ENCODE assay signal across 10 cellular contexts in the genomic region with DNA sequence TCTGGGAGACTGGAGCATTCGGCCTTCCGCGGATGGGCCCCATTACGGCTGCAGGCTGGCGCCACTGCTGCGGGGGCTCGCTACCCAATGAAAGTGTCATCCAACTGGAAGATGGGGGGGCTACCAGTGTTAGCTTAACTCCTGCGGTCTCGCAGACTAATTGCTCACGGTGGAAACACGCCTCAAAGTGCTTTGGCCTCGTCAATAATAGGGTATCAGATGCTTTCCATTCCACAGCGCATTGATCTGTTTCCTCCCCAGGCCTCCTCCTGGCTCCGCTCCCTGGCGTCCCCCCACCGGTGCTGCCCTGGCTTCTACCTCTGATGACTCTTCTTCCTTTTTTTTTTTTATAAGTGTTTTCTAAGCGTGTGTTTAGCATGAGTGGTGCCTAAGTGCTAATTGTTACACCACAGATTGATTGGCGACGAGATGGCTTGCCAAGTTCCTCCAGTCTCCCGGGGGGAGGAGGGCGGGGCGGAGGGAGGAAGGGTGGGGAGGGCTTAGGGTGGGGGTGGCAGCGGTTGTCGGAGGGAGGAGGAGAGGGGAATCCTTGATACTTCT.
A peak's percentile ranks its signal among the peaks of the same experiment; 100 is the strongest.
DNase-seq lines count a peak whose midpoint lies in the region; ATAC-seq, FAIRE-seq and TF ChIP-seq lines count a peak whose summit lies in the region.
"Had no signal": no experiment of that assay in that cellular context is flagged by ENCODE, and none has a peak within 500 bp of the region (broad histone marks: within the 10 kb centered on the region; RNA-seq: fewer than 3 reads in every experiment).

No MANE protein-coding gene starts in this region.

- no peak overlapping the region; the same call in 1 of the 2 replicates for H2AFZ ChIP-seq in H1 (ENCODE audit: low read length)

- no peak overlapping the region for H2BK5ac ChIP-seq in H1 (ENCODE audit: low read depth, low read length)

- no peak overlapping the region for H3K4ac ChIP-seq in H1 (replicated peaks; ENCODE audit: insufficient read length, low read depth, low read length)

- no peak overlapping the region for H3K27ac ChIP-seq in H1 (ENCODE audit: low read depth, low read length)

- peaks cover under 1% of the 10 kb centered on the region; the same call in 1 of the 2 replicates for H3K23me2 ChIP-seq in H1 (ENCODE audit: low read depth, low read length)

- H2AK5ac ChIP-seq in H1 (ENCODE audit: low read depth, low read length), result no peak overlapping the region

- no peak for TF ChIP-seq POLR2A in H1 (IDR thresholded peaks at IDR 0.05; ENCODE audit: control extremely low read depth in 1 of 2, low read depth in 2 of 2, low read length in 2 of 2)

- no peaks in the 10 kb centered on the region for H3K79me2 ChIP-seq in H1 (ENCODE audit: control insufficient read depth in 1 of 2, insufficient read depth in 2 of 2, low read length in 2 of 2)

- no peak overlapping the region for H3K56ac ChIP-seq in H1 (replicated peaks; ENCODE audit: insufficient read length, low read depth, low read length)

- no peak for FAIRE-seq in H1 (lab: Jason Lieb, UNC)

- H3K4me3 ChIP-seq in H1 (ENCODE audit: extremely low read depth in 1 of 4, insufficient read depth in 2 of 4, low read depth in 3 of 4, low read length in 4 of 4) (no peak overlapping the region), BE2C (ENCODE audit: low read depth, low read length) (no peak overlapping the region)

- H3K36me3 ChIP-seq in H1 (ENCODE audit: control insufficient read depth in 2 of 4, insufficient read depth in 4 of 4, low read length in 3 of 4) (no peaks in the 10 kb centered on the region), BE2C (no peaks in the 10 kb centered on the region)

- ATAC-seq in omental fat pad (ENCODE audit: low FRiP score) (peak; percentile 68), GM19395 (IDR thresholded peaks at IDR 0.05; ENCODE audit: unreplicated experiment) (no peak)

- H3K79me1 ChIP-seq in H1 (ENCODE audit: low read depth, low read length), result no peaks in the 10 kb centered on the region

- H3K4me1 ChIP-seq in H1 (replicated peaks in 1 of 4; ENCODE audit: control insufficient read depth in 3 of 4, insufficient read depth in 4 of 4, low read length in 3 of 4) (peaks cover 0 to 6% (median 0%) of the 10 kb centered on the region in 4 experiments; a peak in 2 of 7 replicates), BE2C (no peaks in the 10 kb centered on the region; the same call in 1 of the 2 replicates)

- no peak overlapping the region; a peak in 1 of 4 replicates for H3K4me2 ChIP-seq in H1 (ENCODE audit: insufficient read depth in 1 of 2, low read depth in 2 of 2, low read length in 2 of 2)

- TF ChIP-seq EP300 in H1 (IDR thresholded peaks at IDR 0.05; ENCODE audit: borderline replicate concordance in 1 of 2, low read depth in 2 of 2, low read length in 2 of 2), result no peak

- no peak overlapping the region; the same call in 1 of the 2 replicates for H4K8ac ChIP-seq in H1 (ENCODE audit: extremely low read depth, insufficient read depth, low read length)

- H3K9ac ChIP-seq in H1 (replicated peaks in 1 of 4; ENCODE audit: extremely low read depth in 1 of 4, low read depth in 3 of 4, low read length in 3 of 4), result no peak overlapping the region; a peak in 1 of 7 replicates

- no peak overlapping the region for H2BK120ac ChIP-seq in H1 (replicated peaks; ENCODE audit: low read depth, low read length)

- H3K9me3 ChIP-seq in H1 (ENCODE audit: insufficient read depth in 2 of 2, low read depth in 1 of 2, low read length in 1 of 2) (no peaks in the 10 kb centered on the region), BE2C (no peaks in the 10 kb centered on the region)

- H3K27me3 ChIP-seq in H1 (replicated peaks in 1 of 4; ENCODE audit: control insufficient read depth in 3 of 4, extremely low read depth in 1 of 4, insufficient read depth in 3 of 4, low read length in 3 of 4) (no peaks in the 10 kb centered on the region), BE2C (no peaks in the 10 kb centered on the region; the same call in 1 of the 2 replicates)

- H4K20me1 ChIP-seq in H1 (replicated peaks in 1 of 2; ENCODE audit: control insufficient read depth in 1 of 2, insufficient read depth in 2 of 2, low read length in 2 of 2), result no peaks in the 10 kb centered on the region

- H2BK20ac ChIP-seq in H1 (ENCODE audit: low read length), result no peak overlapping the region

- H3K23ac ChIP-seq in H1 (ENCODE audit: insufficient read length), result no peak overlapping the region

- no peak for TF ChIP-seq RAD21 in H1 (IDR thresholded peaks at IDR 0.05 in 1 of 2, conservative IDR thresholded peaks at IDR 0.05 in 1 of 2; ENCODE audit: low read depth in 2 of 2, low read length in 2 of 2)

- peak; percentile 22 for DNase-seq in AG08395 (ENCODE audit: low spot score)
- DNase-seq in NCI-H2029 treated with DMSO at 0.1 percent for 48 hours (lab: John Stamatoyannopoulos, UW), result peak; percentile 97
- no peak for DNase-seq in H1 (ENCODE audit: low read depth in 1 of 2, low spot score in 2 of 2)
- no peak for DNase-seq in omental fat pad (ENCODE audit: low spot score)
- DNase-seq in NCI-H2081 (lab: John Stamatoyannopoulos, UW), result no peak
- no peak for DNase-seq in DMS114 treated with DMSO at 0.1 percent for 48 hours (lab: John Stamatoyannopoulos, UW; ENCODE audit: unreplicated experiment)
- DNase-seq in BE2C, result no peak
- DNase-seq: activated CD8-positive, alpha-beta memory T cell treated with anti-CD3 and anti-CD28 coated beads, Interleukin-2, amount 50 U/mL, for 48 hours; NCI-H146 had no signal

- WGBS in H1 (ENCODE audit: extremely low coverage in 1 of 2, insufficient coverage in 1 of 2, insufficient read length in 1 of 2, insufficient replicate concordance in 2 of 2, low coverage in 1 of 2, low lambda C conversion rate in 2 of 2, missing lambda C conversion rate in 1 of 2), 2 experiments, result 76% methylated on average over 15 of the region's 24 CpGs; no CpG with 5 or more reads in 1 of the 2 experiments

- H2BK15ac ChIP-seq in H1 (ENCODE audit: low read length), result no peak overlapping the region

- H2BK12ac ChIP-seq in H1 (ENCODE audit: low read depth, low read length), result no peak overlapping the region

- H3K18ac ChIP-seq in H1 (ENCODE audit: extremely low read depth, low read length), result 0 out of 2 replicates have a peak overlapping the region, but pooled peaks have one; percentile 19

- no peak overlapping the region for H3K14ac ChIP-seq in H1 (ENCODE audit: insufficient read length)

- no peak overlapping the region for H4K91ac ChIP-seq in H1 (replicated peaks; ENCODE audit: insufficient read length, low read length)

- no peak for TF ChIP-seq CTCF in H1 (IDR thresholded peaks at IDR 0.05; ENCODE audit: control extremely low read depth in 1 of 3, insufficient read depth in 1 of 3, low read depth in 1 of 3, low read length in 3 of 3)
- no peak for TF ChIP-seq CTCF in omental fat pad (IDR thresholded peaks at IDR 0.05)
- TF ChIP-seq CTCF in BE2C (IDR thresholded peaks at IDR 0.05; ENCODE audit: low read depth, low read length), result no peak

- CTCF ChIA-PET in H1 (lab: Charles Lee; ENCODE audit: partially characterized antibody), result no interaction called here

- POLR2A ChIA-PET in H1 (lab: Charles Lee; ENCODE audit: partially characterized antibody), result no interaction called here

- no peak overlapping the region for H4K5ac ChIP-seq in H1 (ENCODE audit: insufficient read length, low read depth, low read length)

TF ChIP-seq in H1, 55 proteins besides CTCF, POLR2A, EP300 and RAD21:
- TF ChIP-seq TEAD4 (IDR thresholded peaks at IDR 0.05; ENCODE audit: low read depth, low read length), result no peak
- TF ChIP-seq ASH2L (IDR thresholded peaks at IDR 0.05; ENCODE audit: low read length), result no peak
- no peak for TF ChIP-seq KDM1A (IDR thresholded peaks at IDR 0.05; ENCODE audit: borderline replicate concordance, low read length)
- TF ChIP-seq, protein P1, sequence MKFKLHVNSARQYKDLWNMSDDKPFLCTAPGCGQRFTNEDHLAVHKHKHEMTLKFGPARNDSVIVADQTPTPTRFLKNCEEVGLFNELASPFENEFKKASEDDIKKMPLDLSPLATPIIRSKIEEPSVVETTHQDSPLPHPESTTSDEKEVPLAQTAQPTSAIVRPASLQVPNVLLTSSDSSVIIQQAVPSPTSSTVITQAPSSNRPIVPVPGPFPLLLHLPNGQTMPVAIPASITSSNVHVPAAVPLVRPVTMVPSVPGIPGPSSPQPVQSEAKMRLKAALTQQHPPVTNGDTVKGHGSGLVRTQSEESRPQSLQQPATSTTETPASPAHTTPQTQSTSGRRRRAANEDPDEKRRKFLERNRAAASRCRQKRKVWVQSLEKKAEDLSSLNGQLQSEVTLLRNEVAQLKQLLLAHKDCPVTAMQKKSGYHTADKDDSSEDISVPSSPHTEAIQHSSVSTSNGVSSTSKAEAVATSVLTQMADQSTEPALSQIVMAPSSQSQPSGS (IDR thresholded peaks at IDR 0.05; ENCODE audit: low read length), result no peak
- no peak for TF ChIP-seq HDAC6 (IDR thresholded peaks at IDR 0.05; ENCODE audit: low read depth, low read length)
- no peak for TF ChIP-seq JUN (IDR thresholded peaks at IDR 0.05; ENCODE audit: low read depth, low read length)
- TF ChIP-seq CHD1 (IDR thresholded peaks at IDR 0.05; ENCODE audit: low read depth, low read length), result no peak
- no peak for TF ChIP-seq GABPA (IDR thresholded peaks at IDR 0.05; ENCODE audit: borderline replicate concordance, insufficient read depth, low read length)

Comparison
In these comparisons a context has a peak if more than half of its experiments do, and no peak if none do; other contexts are left out.
1. DNase-seq: peak in AG08395 (single experiment) and NCI-H2029 treated with DMSO at 0.1 percent for 48 hours (single experiment); none in H1 (0 of 2), omental fat pad (single experiment), NCI-H2081 (0 of 2), DMS114 treated with DMSO at 0.1 percent for 48 hours (single experiment) and BE2C (single experiment).